In genomic region chr6:136274062-136274461, GRCh38 we compare ENCODE assay signal across 23 cellular contexts.
"Had no signal": no experiment of that assay in that cellular context is flagged by ENCODE, and none has a peak within 500 bp of the region (broad histone marks: within the 10 kb centered on the region; RNA-seq: fewer than 3 reads in every experiment).

No MANE protein-coding gene starts in this region.

- FAIRE-seq: small intestine, TTC549 had no signal

- H3K36me3 ChIP-seq: uterus had no signal

- H3K27me3 ChIP-seq: dorsolateral prefrontal cortex, neural progenitor cell, right atrium auricular region, suprapubic skin, transverse colon, uterus had no signal

- H3K4me2 ChIP-seq: neural progenitor cell had no signal

- H3K4me1 ChIP-seq: neural progenitor cell, transverse colon had no signal

- H3K4me3 Mint-ChIP-seq: activated CD4-positive, alpha-beta memory T cell treated with anti-CD3 and anti-CD28 coated beads for 36 hours; activated naive CD4-positive, alpha-beta T cell treated with anti-CD3 and anti-CD28 coated beads, Interleukin-2, amount 10 ng/mL, durations not matched to agents 7 days and 5 days; activated T-cell treated with anti-CD3 and anti-CD28 coated beads, Interleukin-2, amount 50 U/mL, for 24 hours; brain; endodermal cell; immature natural killer cell; memory B cell; neural progenitor cell; stimulated activated naive CD8-positive, alpha-beta T cell treated with anti-CD3 and anti-CD28 coated beads, Interleukin-15, Interleukin-2, amounts not matched to agents 100 ng/mL and 50 ng/mL, for 24 hours had no signal

- H3K9me3 ChIP-seq: right atrium auricular region, suprapubic skin, transverse colon, uterus had no signal

- H3K9ac ChIP-seq: neural progenitor cell had no signal

- H2AFZ ChIP-seq: neural progenitor cell had no signal

- H3K27ac ChIP-seq: dorsolateral prefrontal cortex, epithelial cell of prostate, neural progenitor cell, right atrium auricular region, suprapubic skin, transverse colon, uterus had no signal

- H3K4me3 ChIP-seq: dorsolateral prefrontal cortex, neural progenitor cell, right atrium auricular region, suprapubic skin, transverse colon, uterus had no signal

- H3K9me3 Mint-ChIP-seq: activated CD4-positive, alpha-beta memory T cell treated with anti-CD3 and anti-CD28 coated beads for 36 hours; activated naive CD4-positive, alpha-beta T cell treated with anti-CD3 and anti-CD28 coated beads, Interleukin-2, amount 10 ng/mL, durations not matched to agents 7 days and 5 days; activated T-cell treated with anti-CD3 and anti-CD28 coated beads, Interleukin-2, amount 50 U/mL, for 24 hours; brain; endodermal cell; immature natural killer cell; memory B cell; neural progenitor cell; stimulated activated naive CD8-positive, alpha-beta T cell treated with anti-CD3 and anti-CD28 coated beads, Interleukin-15, Interleukin-2, amounts not matched to agents 100 ng/mL and 50 ng/mL, for 24 hours had no signal

- DNase-seq: activated CD4-positive, alpha-beta memory T cell treated with anti-CD3 and anti-CD28 coated beads for 36 hours; activated effector memory CD4-positive, alpha-beta T cell treated with Interleukin-2 at 50 U/mL for 16 hours; activated naive CD4-positive, alpha-beta T cell treated with anti-CD3 and anti-CD28 coated beads, Interleukin-2, amount 10 ng/mL, durations not matched to agents 7 days and 5 days; activated T-cell treated with anti-CD3 and anti-CD28 coated beads, Interleukin-2, amount 50 U/mL, for 24 hours; central memory CD4-positive, alpha-beta T cell; dorsolateral prefrontal cortex; endodermal cell; immature natural killer cell; small intestine; stimulated activated CD4-positive, alpha-beta T cell treated with anti-CD3 and anti-CD28 coated beads, Interleukin-15, amount 100 ng/mL, for 24 hours; stimulated activated CD4-positive, alpha-beta T cell treated with anti-CD3 and anti-CD28 coated beads, Interleukin-2, amount 100 ng/mL, for 48 hours; SW 1271; transverse colon; uterus had no signal

- H3K4me1 Mint-ChIP-seq: neural progenitor cell had no signal

- H3K27me3 Mint-ChIP-seq: activated CD4-positive, alpha-beta memory T cell treated with anti-CD3 and anti-CD28 coated beads for 36 hours; activated naive CD4-positive, alpha-beta T cell treated with anti-CD3 and anti-CD28 coated beads, Interleukin-2, amount 10 ng/mL, durations not matched to agents 7 days and 5 days; activated T-cell treated with anti-CD3 and anti-CD28 coated beads, Interleukin-2, amount 50 U/mL, for 24 hours; brain; memory B cell; progenitor cell of endocrine pancreas; stimulated activated naive CD8-positive, alpha-beta T cell treated with anti-CD3 and anti-CD28 coated beads, Interleukin-15, Interleukin-2, amounts not matched to agents 100 ng/mL and 50 ng/mL, for 24 hours had no signal

- H3K27ac Mint-ChIP-seq: activated CD4-positive, alpha-beta memory T cell treated with anti-CD3 and anti-CD28 coated beads for 36 hours; activated naive CD4-positive, alpha-beta T cell treated with anti-CD3 and anti-CD28 coated beads, Interleukin-2, amount 10 ng/mL, durations not matched to agents 7 days and 5 days; activated T-cell treated with anti-CD3 and anti-CD28 coated beads, Interleukin-2, amount 50 U/mL, for 24 hours; endodermal cell; memory B cell; neural progenitor cell; progenitor cell of endocrine pancreas; stimulated activated naive CD8-positive, alpha-beta T cell treated with anti-CD3 and anti-CD28 coated beads, Interleukin-15, Interleukin-2, amounts not matched to agents 100 ng/mL and 50 ng/mL, for 24 hours had no signal
